8 cellular contexts compared by ENCODE assay signal in the genomic region with DNA sequence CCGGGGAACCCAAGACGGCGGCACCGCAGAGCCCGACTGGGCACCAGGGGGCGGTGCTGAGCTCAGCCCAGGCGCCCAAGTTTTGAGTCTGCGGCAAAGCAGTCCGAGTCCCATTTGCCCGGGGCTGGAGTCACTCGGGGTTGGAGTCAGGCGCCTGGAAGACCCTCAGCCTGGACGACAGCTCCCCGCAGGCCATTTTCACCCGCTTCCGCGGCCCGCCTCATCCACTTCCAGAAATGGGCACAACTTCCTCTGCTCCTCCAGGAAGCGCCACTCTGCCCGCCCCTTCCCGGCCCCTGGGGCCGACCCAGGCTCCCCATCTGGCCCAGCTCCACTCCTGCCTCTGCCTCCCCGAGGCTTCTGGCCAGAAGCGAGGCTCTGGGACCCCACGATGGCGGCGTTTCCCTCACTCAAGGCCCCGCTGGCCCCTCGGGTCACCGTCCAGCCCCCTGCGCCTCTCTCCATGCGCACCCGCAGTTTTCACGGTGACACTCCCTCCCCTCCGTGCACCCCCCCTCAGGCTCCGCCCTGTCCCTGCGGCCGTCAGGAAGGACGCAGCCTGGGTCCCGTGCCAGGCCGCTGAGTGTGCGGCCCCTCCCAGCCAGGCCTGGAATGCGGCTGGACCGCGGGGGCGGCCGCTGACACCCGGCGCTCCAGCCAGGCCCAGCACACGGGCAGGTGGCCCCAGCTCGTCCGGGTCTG.
DNase-seq lines count a peak whose midpoint lies in the region; FAIRE-seq and TF ChIP-seq lines count a peak whose summit lies in the region.

No MANE protein-coding gene starts in this region.

- DNase-seq in GM19239 (ENCODE audit: insufficient read length, low spot score) (peak; percentile 54), RWPE1 (ENCODE audit: low spot score) (peak; percentile 93), activated gamma-delta T cell treated with Interleukin-2 at 50 U/mL for 16 hours (peak; percentile 68), fibroblast of the conjunctiva (ENCODE audit: low read depth) (peak; percentile 86), nephron progenitor cell (peak; percentile 90)

- H3K27ac Mint-ChIP-seq in nephron progenitor cell = peak overlapping the region; percentile 90

- H4K20me1 ChIP-seq in BLaER1 (no peaks in the 10 kb centered on the region), KMS-11 (ENCODE audit: insufficient read depth) (no peaks in the 10 kb centered on the region)

- H3K9ac ChIP-seq in BLaER1 (peak overlapping the region; percentile 83), KMS-11 (peak overlapping the region; percentile 77), stomach smooth muscle (ENCODE audit: low read length in 2 of 2) (peak overlapping the region; percentile 92 to 95)

- H3K36me3 ChIP-seq in BLaER1 (peaks cover 13% of the 10 kb centered on the region), KMS-11 (ENCODE audit: insufficient read depth) (no peaks in the 10 kb centered on the region), stomach smooth muscle (ENCODE audit: control insufficient read depth in 2 of 2, insufficient read depth in 2 of 2, low read length in 2 of 2) (peaks cover 9 to 13% of the 10 kb centered on the region in 2 donors)

- FAIRE-seq in GM19239 (lab: Jason Lieb, UNC) = peak; percentile 88

- peak overlapping the region; percentile 79 for H3K4me3 Mint-ChIP-seq in nephron progenitor cell

- peaks cover 54% of the 10 kb centered on the region for H3K4me1 Mint-ChIP-seq in nephron progenitor cell

- CTCF ChIA-PET in RWPE1 (lab: Yijun Ruan, JAX) = interaction anchor here (0.5 to 1.9 kb wide), 20 partner anchors 10 to 218 kb away, joined by 3 to 15 read pairs (median 4); a partner anchor contains a TSS

- H3K27ac ChIP-seq in BLaER1 (peak overlapping the region; percentile 87), KMS-11 (peak overlapping the region; percentile 65), RWPE1 (peak overlapping the region; percentile 93), stomach smooth muscle (ENCODE audit: low read length) (peak overlapping the region; percentile 97)

- peak overlapping the region; percentile 97 for H2AFZ ChIP-seq in KMS-11 (ENCODE audit: low read depth)

- no peaks in the 10 kb centered on the region for H3K9me3 ChIP-seq in BLaER1
- H3K9me3 ChIP-seq in stomach smooth muscle (ENCODE audit: control insufficient read depth in 2 of 2, low read length in 2 of 2) = no peaks in the 10 kb centered on the region

- POLR2A ChIA-PET in RWPE1 (lab: Yijun Ruan, JAX; ENCODE audit: low non-redundant PET) = interaction anchor here (0.5 to 2.0 kb wide), 4 partner anchors 22 to 45 kb away, joined by 3 to 10 read pairs (median 4); a partner anchor contains a TSS

- H3K4me1 ChIP-seq in BLaER1 (peaks cover 68% of the 10 kb centered on the region), KMS-11 (ENCODE audit: low read depth, poor library complexity, severe bottlenecking) (peaks cover 30% of the 10 kb centered on the region), stomach smooth muscle (ENCODE audit: control insufficient read depth, insufficient read depth, low read length) (peaks cover 44% of the 10 kb centered on the region)

- peaks cover 6% of the 10 kb centered on the region for H3K27me3 Mint-ChIP-seq in nephron progenitor cell (ENCODE audit: low read depth, poor library complexity)

- H3K4me3 ChIP-seq in BLaER1 = peak overlapping the region; percentile 80
- no peak overlapping the region for H3K4me3 ChIP-seq in KMS-11 (IDR thresholded peaks at IDR 0.05; ENCODE audit: insufficient read depth, low read depth, low read length)
- peak overlapping the region; percentile 75 to 83 for H3K4me3 ChIP-seq in stomach smooth muscle (ENCODE audit: low read length in 2 of 2)

- H3K4me2 ChIP-seq in BLaER1 (peak overlapping the region; percentile 97), KMS-11 (peak overlapping the region; percentile 74)

- H3K36me3 Mint-ChIP-seq in nephron progenitor cell (ENCODE audit: low read depth) = peaks cover 4% of the 10 kb centered on the region

- H3K27me3 ChIP-seq in BLaER1 (no peaks in the 10 kb centered on the region), KMS-11 (ENCODE audit: insufficient read depth, low read depth) (no peaks in the 10 kb centered on the region), stomach smooth muscle (ENCODE audit: control insufficient read depth in 1 of 2, insufficient read depth in 2 of 2, low read length in 2 of 2) (no peaks in the 10 kb centered on the region)

- 0 out of 2 replicates have a peak, but pooled peaks cover 5% of the 10 kb centered on the region for H3K79me2 ChIP-seq in KMS-11 (ENCODE audit: insufficient read depth, low read depth)

- peak; percentile 89 for TF ChIP-seq CTCF in KMS-11 (conservative IDR thresholded peaks at IDR 0.05; ENCODE audit: low read depth, low read length)
- peak; percentile 94 for TF ChIP-seq CTCF in RWPE1 (conservative IDR thresholded peaks at IDR 0.05; ENCODE audit: low read depth)
- peak; percentile 93 for TF ChIP-seq CTCF in nephron progenitor cell (IDR thresholded peaks at IDR 0.05)

- H3K9me3 Mint-ChIP-seq in nephron progenitor cell = no peaks in the 10 kb centered on the region
